In the genomic region with DNA sequence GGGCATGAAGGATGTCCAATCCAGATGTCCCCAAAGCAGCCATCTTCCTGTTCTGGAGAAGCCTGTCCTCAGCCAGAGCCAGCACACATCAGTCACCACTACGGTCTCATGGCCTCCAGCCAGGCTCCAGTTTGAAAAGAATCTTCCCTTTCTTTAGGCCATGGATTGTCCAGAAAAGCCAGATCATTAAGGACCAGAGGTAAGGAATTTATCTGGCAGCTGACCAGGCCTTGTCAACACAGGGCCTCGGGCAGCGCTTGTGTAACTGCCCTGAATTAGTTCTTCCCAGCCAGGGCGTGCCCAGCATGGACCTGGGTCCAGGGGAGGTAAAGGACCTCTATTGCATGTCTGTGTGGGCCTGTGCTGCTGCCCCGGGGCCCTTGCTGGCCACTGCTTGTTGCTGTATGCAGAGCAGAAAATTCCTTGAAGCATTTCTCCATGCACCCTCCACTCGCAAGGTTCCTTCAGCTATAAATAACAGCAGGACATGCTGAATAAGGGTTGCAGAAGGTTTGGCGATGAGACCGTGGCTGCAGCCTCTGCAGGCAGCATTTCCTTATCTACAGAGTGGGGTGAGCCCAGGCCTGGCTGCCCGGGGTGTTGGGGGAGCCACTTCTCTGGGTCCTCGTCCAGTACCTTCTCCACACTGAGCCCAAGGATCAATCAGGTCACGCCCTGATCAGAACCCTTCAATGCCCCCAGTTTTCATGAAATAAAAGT, we compare ENCODE assay signal across 10 cellular contexts. TPM values are rescaled to one million over a fixed set of nuclear protein-coding genes. Genes with fewer than 3 reads are reported as not detected.
DNase-seq lines count a peak whose midpoint lies in the region; ATAC-seq, FAIRE-seq and TF ChIP-seq lines count a peak whose summit lies in the region.
"Had no signal": no experiment of that assay in that cellular context is flagged by ENCODE, and none has a peak within 500 bp of the region (broad histone marks: within the 10 kb centered on the region; RNA-seq: fewer than 3 reads in every experiment).

No MANE protein-coding gene starts in this region.

- H3K4me1 ChIP-seq in A549 (peaks cover 15% of the 10 kb centered on the region), mesodermal cell (ENCODE audit: control insufficient read depth, insufficient read depth, low read length, poor library complexity, severe bottlenecking) (peaks cover 13% of the 10 kb centered on the region)

- peak in 1 of 2 experiments; percentile 60 for DNase-seq in A549 (ENCODE audit: low read depth in 1 of 2, low spot score in 1 of 2)
- peak; percentile 27 for DNase-seq in LNCaP clone FGC (ENCODE audit: low read depth)
- no peak for DNase-seq in epithelial cell of prostate (ENCODE audit: low read depth, low spot score)
- no peak for DNase-seq in activated CD4-positive, alpha-beta T cell treated with anti-CD3 and anti-CD28 coated beads for 4 hours
- no peak for DNase-seq in NCI-H1417 (lab: John Stamatoyannopoulos, UW)
- DNase-seq: CD4-positive, CD25-positive, alpha-beta regulatory T cell; OCI-M1 had no signal

- no peak for TF ChIP-seq POLR2A in A549 (IDR thresholded peaks at IDR 0.05; ENCODE audit: low read length)

- H3K27ac ChIP-seq in A549 (peak overlapping the region; percentile 55 to 59), epithelial cell of prostate (peak overlapping the region; percentile 79), mesodermal cell (ENCODE audit: low read depth, low read length, severe bottlenecking) (peak overlapping the region; percentile 53)

- 65% methylated on average over 11 of the region's 11 CpGs for WGBS in A549 (ENCODE audit: missing lambda C conversion rate)
- WGBS in mesodermal cell (ENCODE audit: insufficient coverage in 2 of 2), 2 experiments: 86 to 88% methylated on average over 9 to 10 of the region's 11 CpGs

- no peak for FAIRE-seq in A549 (lab: Jason Lieb, UNC)

- H3K9me3 ChIP-seq in A549 (no peaks in the 10 kb centered on the region), mesodermal cell (ENCODE audit: control insufficient read depth, low read length) (no peaks in the 10 kb centered on the region)

- H3K4me3 ChIP-seq in A549 (no peak overlapping the region), LNCaP clone FGC (ENCODE audit: low read depth, low read length) (no peak overlapping the region), mesodermal cell (ENCODE audit: extremely low read depth, insufficient read depth, low read length, poor library complexity, severe bottlenecking) (no peak overlapping the region)

- TF ChIP-seq CTCF in A549 (IDR thresholded peaks at IDR 0.05): no peak
- TF ChIP-seq CTCF in LNCaP clone FGC (IDR thresholded peaks at IDR 0.05; ENCODE audit: control insufficient read depth, extremely low read depth, insufficient read depth): no peak

- H3K36me3 ChIP-seq in mesodermal cell (ENCODE audit: control insufficient read depth, insufficient read depth, low read length): no peaks in the 10 kb centered on the region

- POLR2A ChIA-PET in A549 (lab: Yijun Ruan, JAX): no interaction called here

- no peak for TF ChIP-seq RAD21 in A549 (conservative IDR thresholded peaks at IDR 0.05 in 1 of 2, IDR thresholded peaks at IDR 0.05 in 1 of 2)

- ATAC-seq in A549 (peak; percentile 64 to 72), HG03097 (IDR thresholded peaks at IDR 0.05; ENCODE audit: low FRiP score, unreplicated experiment) (no peak), GM21619 (IDR thresholded peaks at IDR 0.05; ENCODE audit: unreplicated experiment) (no peak)

- H3K4me2 ChIP-seq in A549: peak overlapping the region; percentile 61

- CTCF ChIA-PET in A549 (lab: Yijun Ruan, JAX): interaction anchor here (1.1 kb wide), 1 partner anchor 35 kb away, joined by 3 read pairs; no protein-coding TSS in a partner anchor

- TF ChIP-seq EP300 in A549 (IDR thresholded peaks at IDR 0.05): no peak

TF ChIP-seq in A549, 52 proteins besides CTCF, POLR2A, EP300 and RAD21:
- TF ChIP-seq, protein P1, sequence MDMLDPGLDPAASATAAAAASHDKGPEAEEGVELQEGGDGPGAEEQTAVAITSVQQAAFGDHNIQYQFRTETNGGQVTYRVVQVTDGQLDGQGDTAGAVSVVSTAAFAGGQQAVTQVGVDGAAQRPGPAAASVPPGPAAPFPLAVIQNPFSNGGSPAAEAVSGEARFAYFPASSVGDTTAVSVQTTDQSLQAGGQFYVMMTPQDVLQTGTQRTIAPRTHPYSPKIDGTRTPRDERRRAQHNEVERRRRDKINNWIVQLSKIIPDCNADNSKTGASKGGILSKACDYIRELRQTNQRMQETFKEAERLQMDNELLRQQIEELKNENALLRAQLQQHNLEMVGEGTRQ (IDR thresholded peaks at IDR 0.05): no peak
- TF ChIP-seq CBX8 (IDR thresholded peaks at IDR 0.05) (no peak), FOSB (CRISPR knock-in tag; IDR thresholded peaks at IDR 0.05) (no peak), ZFP36 (IDR thresholded peaks at IDR 0.05; ENCODE audit: borderline replicate concordance, partially characterized antibody) (no peak), RFX5 (IDR thresholded peaks at IDR 0.05) (no peak), HDAC2 (IDR thresholded peaks at IDR 0.05) (no peak), SMC3 (IDR thresholded peaks at IDR 0.05) (no peak), SREBF2 (IDR thresholded peaks at IDR 0.05) (no peak), ESRRA (IDR thresholded peaks at IDR 0.05; ENCODE audit: borderline replicate concordance, low read length) (no peak), HOXB5 (CRISPR knock-in tag; IDR thresholded peaks at IDR 0.05) (no peak), TP53 (CRISPR knock-in tag; IDR thresholded peaks at IDR 0.05) (no peak)
- TF ChIP-seq, protein P2, sequence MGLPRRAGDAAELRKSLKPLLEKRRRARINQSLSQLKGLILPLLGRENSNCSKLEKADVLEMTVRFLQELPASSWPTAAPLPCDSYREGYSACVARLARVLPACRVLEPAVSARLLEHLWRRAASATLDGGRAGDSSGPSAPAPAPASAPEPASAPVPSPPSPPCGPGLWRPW (IDR thresholded peaks at IDR 0.05): no peak
- TF ChIP-seq, protein P3, sequence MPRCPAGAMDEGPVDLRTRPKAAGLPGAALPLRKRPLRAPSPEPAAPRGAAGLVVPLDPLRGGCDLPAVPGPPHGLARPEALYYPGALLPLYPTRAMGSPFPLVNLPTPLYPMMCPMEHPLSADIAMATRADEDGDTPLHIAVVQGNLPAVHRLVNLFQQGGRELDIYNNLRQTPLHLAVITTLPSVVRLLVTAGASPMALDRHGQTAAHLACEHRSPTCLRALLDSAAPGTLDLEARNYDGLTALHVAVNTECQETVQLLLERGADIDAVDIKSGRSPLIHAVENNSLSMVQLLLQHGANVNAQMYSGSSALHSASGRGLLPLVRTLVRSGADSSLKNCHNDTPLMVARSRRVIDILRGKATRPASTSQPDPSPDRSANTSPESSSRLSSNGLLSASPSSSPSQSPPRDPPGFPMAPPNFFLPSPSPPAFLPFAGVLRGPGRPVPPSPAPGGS (IDR thresholded peaks at IDR 0.05): no peak
- TF ChIP-seq, protein P4, sequence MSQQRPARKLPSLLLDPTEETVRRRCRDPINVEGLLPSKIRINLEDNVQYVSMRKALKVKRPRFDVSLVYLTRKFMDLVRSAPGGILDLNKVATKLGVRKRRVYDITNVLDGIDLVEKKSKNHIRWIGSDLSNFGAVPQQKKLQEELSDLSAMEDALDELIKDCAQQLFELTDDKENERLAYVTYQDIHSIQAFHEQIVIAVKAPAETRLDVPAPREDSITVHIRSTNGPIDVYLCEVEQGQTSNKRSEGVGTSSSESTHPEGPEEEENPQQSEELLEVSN (IDR thresholded peaks at IDR 0.05; ENCODE audit: borderline replicate concordance, low read depth): no peak

RNA-seq across cellular contexts. Expression of a gene that starts 21.7 kb away (rescaled TPM):
- polyA plus RNA-seq in A549 (2011; rRNA removed) (14.4 and 18.6 TPM in 2 replicates), A549 (2017; fragmentation: RNase III; extraction: RNeasy Plus Mini Kit Qiagen cat#74134 plus additional on column Dnase treatment) (16.0 to 17.0 TPM (median 16.2 TPM) in 3 replicates)
- 21.2 and 21.5 TPM in 2 replicates for polyA plus RNA-seq in A549 (2012; cell fraction: cytosol; rRNA removed)
- polyA plus RNA-seq in A549 (2012; cell fraction: nucleus; rRNA removed): 27.6 and 29.8 TPM in 2 replicates
- polyA minus RNA-seq in A549 (2011; rRNA and poly(A)+ RNA removed): 12.1 and 14.6 TPM in 2 replicates
- 24.2 TPM for polyA plus RNA-seq in mesodermal cell (2013, experiment 1 of 2)
- 18.4 TPM for polyA plus RNA-seq in mesodermal cell (2013, experiment 2 of 2)

RNA-seq across cellular contexts. Expression of a gene that starts 48.6 kb away (rescaled TPM):
- polyA plus RNA-seq in A549 (2011; rRNA removed) (2.7 and 3.1 TPM in 2 replicates), A549 (2017; fragmentation: RNase III; extraction: RNeasy Plus Mini Kit Qiagen cat#74134 plus additional on column Dnase treatment) (4.8 to 5.8 TPM (median 5.0 TPM) in 3 replicates)
- 4.5 and 6.7 TPM in 2 replicates for polyA plus RNA-seq in A549 (2012; cell fraction: cytosol; rRNA removed)
- 13.3 and 15.2 TPM in 2 replicates for polyA plus RNA-seq in A549 (2012; cell fraction: nucleus; rRNA removed)
- 10.3 and 10.5 TPM in 2 replicates for polyA minus RNA-seq in A549 (2011; rRNA and poly(A)+ RNA removed)
- 4.4 TPM for polyA plus RNA-seq in mesodermal cell (2013, experiment 1 of 2)
- polyA plus RNA-seq in mesodermal cell (2013, experiment 2 of 2): 2.2 TPM

RNA-seq across cellular contexts. Expression of a gene that starts 57.4 kb away (rescaled TPM):
- polyA plus RNA-seq in A549 (2011; rRNA removed): 11.0 and 11.8 TPM in 2 replicates
- polyA plus RNA-seq in A549 (2012; cell fraction: cytosol; rRNA removed): 26.7 and 34.0 TPM in 2 replicates
- 88.1 and 96.6 TPM in 2 replicates for polyA plus RNA-seq in A549 (2012; cell fraction: nucleus; rRNA removed)
- polyA plus RNA-seq in A549 (2017; fragmentation: RNase III; extraction: RNeasy Plus Mini Kit Qiagen cat#74134 plus additional on column Dnase treatment): 15.7 to 18.2 TPM (median 17.5 TPM) in 3 replicates
- 17.6 and 21.3 TPM in 2 replicates for polyA minus RNA-seq in A549 (2011; rRNA and poly(A)+ RNA removed)
- polyA plus RNA-seq in mesodermal cell (2013, experiment 1 of 2): 7.4 TPM
- 9.9 TPM for polyA plus RNA-seq in mesodermal cell (2013, experiment 2 of 2)

Comparison
In these comparisons a context has a peak if more than half of its experiments do, and no peak if none do; other contexts are left out.
1. ATAC-seq: peak in A549 (2 of 2); none in HG03097 (single experiment) and GM21619 (single experiment).
2. Peak in every context shown above with its lines, with median percentiles within 50 percentile points of each other: H3K27ac ChIP-seq.